In genomic region chr6:53282234-53282633, GRCh38 we compare ENCODE assay signal across 13 cellular contexts.
DNase-seq lines count a peak whose midpoint lies in the region; ATAC-seq, FAIRE-seq and TF ChIP-seq lines count a peak whose summit lies in the region.
"Had no signal": no experiment of that assay in that cellular context is flagged by ENCODE, and none has a peak within 500 bp of the region (broad histone marks: within the 10 kb centered on the region; RNA-seq: fewer than 3 reads in every experiment).

No MANE protein-coding gene starts in this region.

- intact Hi-C loops in gastrocnemius medialis (cut with DNase I; ENCODE audit: low total_unique reads), result no loop called here

- peaks cover 7% of the 10 kb centered on the region for H3K36me3 ChIP-seq in CD8-positive, alpha-beta memory T cell (ENCODE audit: insufficient read depth, low read length)
- no peaks in the 10 kb centered on the region for H3K36me3 ChIP-seq in gastrocnemius medialis

- DNase-seq in CD8-positive, alpha-beta memory T cell, result no peak
- DNase-seq in NCI-H510A treated with DMSO at 0.1 percent for 48 hours (lab: John Stamatoyannopoulos, UW) (peak; percentile 68), globus pallidus (ENCODE audit: low spot score) (peak; percentile 18), gastrocnemius medialis (no peak), HTR-8/SVneo (ENCODE audit: insufficient read length, low spot score) (no peak)
- DNase-seq: activated T-cell treated with anti-CD3 and anti-CD28 coated beads, Interleukin-2, amount 50 U/mL, for 1 hour; kidney glomerular epithelial cell; NCI-H345; WERI-Rb-1 had no signal

- no peaks in the 10 kb centered on the region for H3K9me3 ChIP-seq in CD8-positive, alpha-beta memory T cell (ENCODE audit: low read length)
- no peaks in the 10 kb centered on the region for H3K9me3 ChIP-seq in gastrocnemius medialis

- no peak for TF ChIP-seq POLR2A in gastrocnemius medialis (IDR thresholded peaks at IDR 0.05)

- H3K4me1 Mint-ChIP-seq in CD8-positive, alpha-beta memory T cell, result peaks cover 59 to 91% (median 83%) of the 10 kb centered on the region in 3 donors

- no peaks in the 10 kb centered on the region for H3K27me3 Mint-ChIP-seq in CD8-positive, alpha-beta memory T cell

- H3K27ac ChIP-seq in CD8-positive, alpha-beta memory T cell (ENCODE audit: low read depth, low read length), result no peak overlapping the region
- H3K27ac ChIP-seq in gastrocnemius medialis, result peak overlapping the region; percentile 5 to 45 (median 12)
- H3K27ac ChIP-seq: WERI-Rb-1 had no signal

- H3K27me3 ChIP-seq in CD8-positive, alpha-beta memory T cell (ENCODE audit: insufficient read depth, low read length, poor library complexity, severe bottlenecking), result no peaks in the 10 kb centered on the region
- H3K27me3 ChIP-seq in gastrocnemius medialis, result no peaks in the 10 kb centered on the region

- ATAC-seq in gastrocnemius medialis (no peak), GM21423 (IDR thresholded peaks at IDR 0.05; ENCODE audit: unreplicated experiment) (no peak), GM21367 (IDR thresholded peaks at IDR 0.05; ENCODE audit: unreplicated experiment) (no peak), esophagus mucosa (no peak)

- POLR2A ChIA-PET in CD8-positive, alpha-beta memory T cell (lab: Charles Lee), result no interaction called here

- in situ Hi-C loops in gastrocnemius medialis (cut with MboI; ENCODE audit: low sequenced_read_pairs in 4 of 4), result no loop called here

- H3K9me3 Mint-ChIP-seq in CD8-positive, alpha-beta memory T cell, result no peaks in the 10 kb centered on the region

- peak overlapping the region in 2 of 7 donors; percentile 11 to 27 for H3K4me3 Mint-ChIP-seq in CD8-positive, alpha-beta memory T cell

- CTCF ChIA-PET in CD8-positive, alpha-beta memory T cell (lab: Charles Lee), result no interaction called here

- no peak for FAIRE-seq in HTR-8/SVneo (lab: Jason Lieb, UNC)
- FAIRE-seq: bronchial epithelial cell had no signal

- no peak for TF ChIP-seq CTCF in gastrocnemius medialis (IDR thresholded peaks at IDR 0.05 in 4 of 5, conservative IDR thresholded peaks at IDR 0.05 in 1 of 5)

- H3K27ac Mint-ChIP-seq in CD8-positive, alpha-beta memory T cell, result peak overlapping the region in 5 of 8 donors; percentile 6 to 70 (median 54)

- H3K4me1 ChIP-seq in CD8-positive, alpha-beta memory T cell (ENCODE audit: insufficient read depth, low read length), result peaks cover 14% of the 10 kb centered on the region
- H3K4me1 ChIP-seq in gastrocnemius medialis, result peaks cover 0 to 16% of the 10 kb centered on the region in 2 donors

- H3K36me3 Mint-ChIP-seq in CD8-positive, alpha-beta memory T cell, result peaks cover 5 to 76% (median 20%) of the 10 kb centered on the region in 3 donors

- no peak overlapping the region for H3K4me3 ChIP-seq in CD8-positive, alpha-beta memory T cell (ENCODE audit: low read length)
- no peak overlapping the region for H3K4me3 ChIP-seq in gastrocnemius medialis

Comparison
In these comparisons a context has a peak if more than half of its experiments do, and no peak if none do; other contexts are left out.
1. DNase-seq: peak in NCI-H510A treated with DMSO at 0.1 percent for 48 hours (single experiment) and globus pallidus (single experiment); none in CD8-positive, alpha-beta memory T cell (0 of 5), gastrocnemius medialis (0 of 2) and HTR-8/SVneo (single experiment).